In the genomic region with DNA sequence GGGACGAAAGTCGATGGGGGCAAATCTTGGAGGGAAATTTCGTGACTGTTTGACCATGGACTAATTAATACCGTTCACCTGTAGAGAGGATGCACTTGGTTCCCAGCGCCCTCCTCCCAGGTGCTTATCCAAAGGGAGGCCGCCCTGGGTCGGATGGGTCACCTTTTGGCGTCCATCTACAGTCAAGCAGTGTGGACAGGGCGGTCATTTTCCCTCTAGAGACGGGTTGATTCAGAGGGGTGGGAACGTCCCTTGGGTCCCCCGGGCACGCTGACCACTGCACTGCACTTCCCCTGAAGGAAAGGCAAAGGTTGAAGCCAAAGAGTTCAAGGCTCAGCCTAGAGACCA, we compare ENCODE assay signal across 9 cellular contexts. TPM values are rescaled to one million over a fixed set of nuclear protein-coding genes. Genes with fewer than 3 reads are reported as not detected.
DNase-seq lines count a peak whose midpoint lies in the region; ATAC-seq and TF ChIP-seq lines count a peak whose summit lies in the region.
"Had no signal": no experiment of that assay in that cellular context is flagged by ENCODE, and none has a peak within 500 bp of the region (broad histone marks: within the 10 kb centered on the region; RNA-seq: fewer than 3 reads in every experiment).

No MANE protein-coding gene starts in this region.

- peaks cover 0 to 38% (median 27%) of the 10 kb centered on the region in 11 experiments; a peak in 16 of 22 replicates for H4K20me1 ChIP-seq in BLaER1 treated with 17β-estradiol and CSF1 and Interleukin-3, amounts not matched to agents 10 nM and 100 nM
- H4K20me1 ChIP-seq in fibroblast of lung (ENCODE audit: control insufficient read depth, extremely low read depth, insufficient read depth, low read length): no peaks in the 10 kb centered on the region

- no TSS peak for BruUV-seq in Panc1 (replicated peaks; lab: Mats Ljungman, UMichigan)

- peak overlapping the region; percentile 54 to 76 (median 64) for H3K4me3 ChIP-seq in BLaER1 treated with 17β-estradiol and CSF1 and Interleukin-3, amounts not matched to agents 10 nM and 100 nM
- H3K4me3 ChIP-seq in Panc1 (ENCODE audit: low read depth in 2 of 2, low read length in 2 of 2): peak overlapping the region; percentile 38 to 67
- H3K4me3 ChIP-seq in fibroblast of lung (replicated peaks in 1 of 4; ENCODE audit: control extremely low read depth in 1 of 4, insufficient read depth in 1 of 4, low read depth in 3 of 4, low read length in 4 of 4): peak overlapping the region in 2 of 4 experiments; percentile 31 to 54

- TF ChIP-seq CTCF in Panc1 (IDR thresholded peaks at IDR 0.05) (no peak), fibroblast of lung (conservative IDR thresholded peaks at IDR 0.05 in 1 of 2, IDR thresholded peaks at IDR 0.05 in 1 of 2; ENCODE audit: low read depth in 1 of 2, low read length in 2 of 2) (no peak), osteocyte (IDR thresholded peaks at IDR 0.05) (no peak), GM10248 (IDR thresholded peaks at IDR 0.05; ENCODE audit: control extremely low read depth, extremely low read depth, low read depth, missing control alignments) (no peak)

- H3K9me3 ChIP-seq in BLaER1 treated with 17β-estradiol and CSF1 and Interleukin-3, amounts not matched to agents 10 nM and 100 nM (replicated peaks in 1 of 11): 0 out of 22 replicates have a peak, but pooled peaks cover 0 to 5% (median 0%) of the 10 kb centered on the region in 11 experiments
- H3K9me3 ChIP-seq in Panc1 (ENCODE audit: control insufficient read depth, insufficient read depth, low read depth, low read length) (no peaks in the 10 kb centered on the region), fibroblast of lung (ENCODE audit: control insufficient read depth, insufficient read depth, low read depth, low read length) (no peaks in the 10 kb centered on the region)
- H3K9me3 ChIP-seq: SJSA1 had no signal

- H3K27me3 Mint-ChIP-seq in osteocyte (ENCODE audit: unreplicated experiment): peaks cover 44% of the 10 kb centered on the region

- DNase-seq in Panc1 (ENCODE audit: low read depth, low spot score): no peak
- DNase-seq in fibroblast of lung (ENCODE audit: low read depth in 2 of 2): no peak
- DNase-seq in osteocyte (ENCODE audit: extremely low spot score, unreplicated experiment): no peak
- no peak for DNase-seq in caudate nucleus (lab: John Stamatoyannopoulos, UW)
- no peak for DNase-seq in NCI-H1694 (lab: John Stamatoyannopoulos, UW)
- DNase-seq in GM10248 (ENCODE audit: extremely low spot score): no peak

- H3K79me2 ChIP-seq in fibroblast of lung (ENCODE audit: control insufficient read depth, insufficient read depth, low read length): no peaks in the 10 kb centered on the region

- H3K4me2 ChIP-seq in BLaER1 treated with 17β-estradiol and CSF1 and Interleukin-3, amounts not matched to agents 10 nM and 100 nM: peak overlapping the region; percentile 92 to 100 (median 98)
- peak overlapping the region; percentile 82 for H3K4me2 ChIP-seq in fibroblast of lung (ENCODE audit: extremely low read depth, insufficient read depth, low read length)

- peaks cover 75 to 96% (median 88%) of the 10 kb centered on the region in 11 experiments for H3K27me3 ChIP-seq in BLaER1 treated with 17β-estradiol and CSF1 and Interleukin-3, amounts not matched to agents 10 nM and 100 nM
- peaks cover 20% of the 10 kb centered on the region for H3K27me3 ChIP-seq in Panc1 (ENCODE audit: control insufficient read depth, insufficient read depth, low read length)
- peaks cover 40% of the 10 kb centered on the region for H3K27me3 ChIP-seq in fibroblast of lung (ENCODE audit: control insufficient read depth, insufficient read depth, low read length)

- no peak overlapping the region for H3K27ac ChIP-seq in BLaER1 treated with 17β-estradiol and CSF1 and Interleukin-3, amounts not matched to agents 10 nM and 100 nM
- no peak overlapping the region for H3K27ac ChIP-seq in Panc1 (ENCODE audit: low read length)
- H3K27ac ChIP-seq in fibroblast of lung (ENCODE audit: insufficient read depth, low read length): no peak overlapping the region
- no peak overlapping the region for H3K27ac ChIP-seq in caudate nucleus (ENCODE audit: low read depth, low read length)
- H3K27ac ChIP-seq: SJSA1 had no signal

- H3K27ac Mint-ChIP-seq in osteocyte (ENCODE audit: unreplicated experiment): no peak overlapping the region

- H2AFZ ChIP-seq in fibroblast of lung (ENCODE audit: low read length): no peak overlapping the region

- peaks cover 22% of the 10 kb centered on the region for H3K4me1 Mint-ChIP-seq in osteocyte (ENCODE audit: unreplicated experiment)

- no peaks in the 10 kb centered on the region for H3K9me3 Mint-ChIP-seq in osteocyte (ENCODE audit: unreplicated experiment)

- peak overlapping the region; percentile 89 for H3K4me3 Mint-ChIP-seq in osteocyte (ENCODE audit: unreplicated experiment)

- peaks cover 21 to 35% (median 33%) of the 10 kb centered on the region in 10 experiments for H3K4me1 ChIP-seq in BLaER1 treated with 17β-estradiol and CSF1 and Interleukin-3, amounts not matched to agents 10 nM and 100 nM
- H3K4me1 ChIP-seq in Panc1 (ENCODE audit: control insufficient read depth, insufficient read depth, low read length): peaks cover 10% of the 10 kb centered on the region
- H3K4me1 ChIP-seq in fibroblast of lung (ENCODE audit: control insufficient read depth, extremely low read depth, insufficient read depth, low read length): no peaks in the 10 kb centered on the region

- POLR2A ChIA-PET in Panc1 (lab: Charles Lee) (no interaction called here), GM10248 (lab: Yijun Ruan, JAX) (no interaction called here)

- ATAC-seq in Panc1 (no peak), GM19395 (IDR thresholded peaks at IDR 0.05; ENCODE audit: unreplicated experiment) (no peak)

- intact Hi-C loops in Panc1 (cut with micrococcal nuclease; ENCODE audit: unreplicated experiment): no loop called here

- CTCF ChIA-PET in Panc1 (lab: Charles Lee) (no interaction called here), GM10248 (lab: Yijun Ruan, JAX) (no interaction called here)

- in situ Hi-C loops in Panc1 (cut with HindIII; ENCODE audit: low pct_unique_long_range_greater_than_20kb, low sequenced_read_pairs): no loop called here

- no peaks in the 10 kb centered on the region for H3K36me3 Mint-ChIP-seq in osteocyte (ENCODE audit: unreplicated experiment)

- H3K36me3 ChIP-seq in BLaER1 treated with 17β-estradiol and CSF1 and Interleukin-3, amounts not matched to agents 10 nM and 100 nM: no peaks in the 10 kb centered on the region
- H3K36me3 ChIP-seq in Panc1 (ENCODE audit: control insufficient read depth, insufficient read depth, low read length) (no peaks in the 10 kb centered on the region), fibroblast of lung (ENCODE audit: control insufficient read depth, insufficient read depth, low read length) (no peaks in the 10 kb centered on the region)
- H3K36me3 ChIP-seq: SJSA1 had no signal

- H3K9ac ChIP-seq in BLaER1 treated with 17β-estradiol and CSF1 and Interleukin-3, amounts not matched to agents 10 nM and 100 nM: peak overlapping the region in 1 of 11 experiments; percentile 1; a peak in 1 of 22 replicates
- no peak overlapping the region for H3K9ac ChIP-seq in fibroblast of lung (ENCODE audit: insufficient read depth, low read length)

RNA-seq across cellular contexts. Expression of gene PRR15, which starts 2.0 kb away (rescaled TPM):
- 0.23 TPM for total RNA-seq in Panc1 (2021; ENCODE audit: unreplicated experiment)
- 0.13 TPM for polyA plus RNA-seq in Panc1 (2012; ENCODE audit: insufficient read length)
- total RNA-seq in fibroblast of lung: 0.51 TPM in 1 of 2 replicates, not detected in the other
- 0.43 TPM in 1 of 2 replicates, not detected in the other for polyA plus RNA-seq in fibroblast of lung
- 0.90 TPM in 1 of 2 replicates, not detected in the other for polyA plus RNA-seq in fibroblast of lung (2012)
- polyA minus RNA-seq in fibroblast of lung (ENCODE audit: low replicate concordance): not detected in 2 replicates
- 0.73 and 1.6 TPM in 2 replicates for total RNA-seq in osteocyte
- total RNA-seq: SJSA1 had no signal
